In the genomic region with DNA sequence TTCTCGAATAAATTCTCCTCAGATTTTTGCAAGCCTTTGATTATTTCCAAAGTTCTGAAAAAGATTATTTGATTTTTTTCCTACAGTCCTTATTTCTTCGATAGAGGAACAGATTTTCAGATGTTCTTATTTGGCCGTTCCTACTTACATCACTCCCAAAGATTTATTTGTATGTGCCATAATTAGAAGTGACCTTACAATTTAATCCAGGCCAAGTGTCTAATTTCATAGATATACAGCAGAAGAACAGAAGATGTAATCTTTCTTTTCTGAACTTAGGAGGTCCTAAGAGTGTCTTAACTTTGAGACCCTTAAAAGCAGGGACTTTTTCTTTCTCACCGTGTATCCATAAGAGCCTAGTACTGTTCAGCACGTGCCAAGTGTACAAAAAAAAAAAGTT, we compare ENCODE assay signal across 7 cellular contexts. TPM values are rescaled to one million over a fixed set of nuclear protein-coding genes. Genes with fewer than 3 reads are reported as not detected.
"Had no signal": no experiment of that assay in that cellular context is flagged by ENCODE, and none has a peak within 500 bp of the region (broad histone marks: within the 10 kb centered on the region; RNA-seq: fewer than 3 reads in every experiment).

No MANE protein-coding gene starts in this region.

- ATAC-seq: GM23338, K562 had no signal

- H3K4me1 Mint-ChIP-seq: GM23338, H9 had no signal

- H3K4me3 Mint-ChIP-seq: GM23338, H9 had no signal

- DNase-seq: H9, HCEC 1CT, IMR-90, KG1 had no signal

- H3K4me3 ChIP-seq: GM23338, K562 had no signal

- H3K9me3 Mint-ChIP-seq: GM23338, H9 had no signal

RNA-seq across cellular contexts. Expression of a gene that starts 46.3 kb away (rescaled TPM):
- total RNA-seq: HT-29 had no signal
